Comparison of ENCODE assay signal across 1 cellular context in the genomic region with DNA sequence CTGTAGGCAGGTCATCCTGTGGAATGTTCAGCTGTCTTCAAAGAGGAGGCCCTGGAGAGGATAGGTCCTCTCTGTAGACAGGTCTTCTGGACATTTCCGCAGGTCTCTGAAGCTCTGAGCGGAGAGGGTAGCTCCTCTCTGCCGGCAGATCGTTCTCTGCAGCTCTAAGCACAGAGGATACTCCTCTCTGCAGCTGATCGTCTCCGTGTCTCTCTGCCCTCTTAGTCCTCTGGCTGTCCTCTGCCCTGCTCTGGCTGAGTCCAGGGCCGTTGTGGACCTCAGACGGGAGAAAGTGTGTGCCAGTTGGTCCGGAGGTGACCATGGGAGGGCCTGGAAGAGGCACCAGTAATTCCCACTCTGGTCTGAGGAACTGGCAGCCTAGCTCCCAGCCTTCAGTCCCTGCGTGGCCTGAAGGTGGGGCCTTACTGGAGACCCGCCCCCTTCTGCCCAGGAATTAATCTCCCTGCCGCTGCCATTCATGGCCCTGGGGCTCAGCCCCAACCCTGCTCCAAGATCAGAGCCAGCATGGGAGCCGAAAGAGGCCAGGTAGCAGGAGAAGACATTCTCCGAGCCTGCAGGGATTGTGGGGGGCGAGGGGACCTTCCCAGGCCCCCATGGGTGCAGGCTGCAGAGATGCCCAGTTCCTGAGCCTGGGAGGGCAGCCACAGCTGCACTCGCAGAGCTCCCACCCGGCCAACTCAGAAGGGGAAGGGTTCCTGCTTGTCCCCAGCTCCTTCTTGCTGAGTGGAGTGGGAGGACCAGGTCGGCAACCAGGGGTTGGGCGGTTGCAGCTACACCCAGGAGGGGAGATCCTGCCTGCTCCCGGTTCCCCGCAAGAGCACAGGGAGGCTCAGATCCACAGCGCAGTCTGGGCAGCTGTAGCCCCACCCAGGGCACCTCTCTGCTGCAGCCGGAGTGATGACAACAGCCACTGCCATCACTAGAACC.
TF ChIP-seq lines count a peak whose summit lies in the region.

No MANE protein-coding gene starts in this region.

TF ChIP-seq in SK-N-SH, 30 proteins besides CTCF, POLR2A, EP300 and RAD21 (continued from another document):
- TF ChIP-seq USF2 (IDR thresholded peaks at IDR 0.05; ENCODE audit: borderline replicate concordance, low read depth, low read length) (no peak), GABPA (IDR thresholded peaks at IDR 0.05; ENCODE audit: low read depth) (no peak), TCF12 (IDR thresholded peaks at IDR 0.05) (no peak), SMC3 (IDR thresholded peaks at IDR 0.05; ENCODE audit: low read depth, low read length) (no peak), PBX3 (IDR thresholded peaks at IDR 0.05) (no peak), RXRA (IDR thresholded peaks at IDR 0.05; ENCODE audit: borderline replicate concordance, low read depth) (no peak), EZH2phosphoT487 (IDR thresholded peaks at IDR 0.05; ENCODE audit: borderline replicate concordance, low read depth) (no peak), REST (IDR thresholded peaks at IDR 0.05; ENCODE audit: low read depth, low read length) (no peak), FOXJ3 (CRISPR knock-in tag; IDR thresholded peaks at IDR 0.05) (no peak), MEF2A (IDR thresholded peaks at IDR 0.05; ENCODE audit: borderline replicate concordance, low read depth) (no peak), POLR2AphosphoS5 (IDR thresholded peaks at IDR 0.05; ENCODE audit: low read depth, low read length) (no peak)
TF ChIP-seq in SK-N-SH: peak in this region for 0.
